ENCODE assay signal across 1 cellular context in the genomic region with DNA sequence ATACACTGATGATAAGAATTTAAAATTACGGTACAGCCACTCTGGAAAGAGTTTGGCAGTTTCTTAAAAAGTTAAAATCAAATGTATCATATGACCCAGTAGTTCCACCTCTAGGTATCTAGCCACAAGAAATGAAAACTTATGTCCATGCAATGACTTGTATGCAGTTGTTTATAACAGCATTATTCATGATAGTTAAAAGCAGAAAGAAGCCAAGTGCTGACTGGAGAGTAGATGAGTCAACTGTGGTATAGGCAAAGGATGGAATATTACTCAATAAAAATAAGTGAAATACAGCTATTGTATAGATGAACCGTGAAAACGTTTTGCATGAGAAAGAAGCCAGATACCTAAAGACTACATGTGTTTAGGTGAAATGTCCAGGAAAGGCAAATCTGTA.
TF ChIP-seq lines count a peak whose summit lies in the region.

No MANE protein-coding gene starts in this region.

TF ChIP-seq in IMR-90, 13 proteins besides CTCF, POLR2A, EP300 and RAD21:
- TF ChIP-seq, protein P1, sequence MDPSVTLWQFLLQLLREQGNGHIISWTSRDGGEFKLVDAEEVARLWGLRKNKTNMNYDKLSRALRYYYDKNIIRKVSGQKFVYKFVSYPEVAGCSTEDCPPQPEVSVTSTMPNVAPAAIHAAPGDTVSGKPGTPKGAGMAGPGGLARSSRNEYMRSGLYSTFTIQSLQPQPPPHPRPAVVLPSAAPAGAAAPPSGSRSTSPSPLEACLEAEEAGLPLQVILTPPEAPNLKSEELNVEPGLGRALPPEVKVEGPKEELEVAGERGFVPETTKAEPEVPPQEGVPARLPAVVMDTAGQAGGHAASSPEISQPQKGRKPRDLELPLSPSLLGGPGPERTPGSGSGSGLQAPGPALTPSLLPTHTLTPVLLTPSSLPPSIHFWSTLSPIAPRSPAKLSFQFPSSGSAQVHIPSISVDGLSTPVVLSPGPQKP (IDR thresholded peaks at IDR 0.05; ENCODE audit: borderline replicate concordance, low read depth, low read length) = no peak
- TF ChIP-seq CHD1 (IDR thresholded peaks at IDR 0.05; ENCODE audit: low read depth, low read length) = no peak
- no peak; the same call in 1 of the 2 replicates for TF ChIP-seq SMC3 (IDR thresholded peaks at IDR 0.05; ENCODE audit: low read depth, low read length)
- no peak for TF ChIP-seq MAZ (IDR thresholded peaks at IDR 0.05; ENCODE audit: borderline replicate concordance, low read depth, low read length)
- peak; percentile 86 for TF ChIP-seq FOS (IDR thresholded peaks at IDR 0.05; ENCODE audit: low read depth, low read length)
- peak; percentile 74 for TF ChIP-seq CEBPB (IDR thresholded peaks at IDR 0.05; ENCODE audit: low read depth, low read length)
- TF ChIP-seq RCOR1 (IDR thresholded peaks at IDR 0.05; ENCODE audit: insufficient replicate concordance, low read length) = no peak
- TF ChIP-seq BHLHE40 (IDR thresholded peaks at IDR 0.05; ENCODE audit: low read depth, low read length) = no peak
- no peak for TF ChIP-seq NFE2L2 (IDR thresholded peaks at IDR 0.05; ENCODE audit: low read depth, low read length)
- TF ChIP-seq RFX5 (IDR thresholded peaks at IDR 0.05; ENCODE audit: low read depth, low read length) = no peak
- 0 out of 2 replicates have a peak, but pooled peaks have one; percentile 29 for TF ChIP-seq MAFK (IDR thresholded peaks at IDR 0.05; ENCODE audit: low read depth, low read length)
- TF ChIP-seq, protein P2, sequence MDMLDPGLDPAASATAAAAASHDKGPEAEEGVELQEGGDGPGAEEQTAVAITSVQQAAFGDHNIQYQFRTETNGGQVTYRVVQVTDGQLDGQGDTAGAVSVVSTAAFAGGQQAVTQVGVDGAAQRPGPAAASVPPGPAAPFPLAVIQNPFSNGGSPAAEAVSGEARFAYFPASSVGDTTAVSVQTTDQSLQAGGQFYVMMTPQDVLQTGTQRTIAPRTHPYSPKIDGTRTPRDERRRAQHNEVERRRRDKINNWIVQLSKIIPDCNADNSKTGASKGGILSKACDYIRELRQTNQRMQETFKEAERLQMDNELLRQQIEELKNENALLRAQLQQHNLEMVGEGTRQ (IDR thresholded peaks at IDR 0.05; ENCODE audit: low read depth, low read length) = no peak
- TF ChIP-seq MXI1 (IDR thresholded peaks at IDR 0.05; ENCODE audit: borderline replicate concordance, low read depth, low read length) = no peak
